ENCODE assay signal across 1 cellular context in the genomic region with DNA sequence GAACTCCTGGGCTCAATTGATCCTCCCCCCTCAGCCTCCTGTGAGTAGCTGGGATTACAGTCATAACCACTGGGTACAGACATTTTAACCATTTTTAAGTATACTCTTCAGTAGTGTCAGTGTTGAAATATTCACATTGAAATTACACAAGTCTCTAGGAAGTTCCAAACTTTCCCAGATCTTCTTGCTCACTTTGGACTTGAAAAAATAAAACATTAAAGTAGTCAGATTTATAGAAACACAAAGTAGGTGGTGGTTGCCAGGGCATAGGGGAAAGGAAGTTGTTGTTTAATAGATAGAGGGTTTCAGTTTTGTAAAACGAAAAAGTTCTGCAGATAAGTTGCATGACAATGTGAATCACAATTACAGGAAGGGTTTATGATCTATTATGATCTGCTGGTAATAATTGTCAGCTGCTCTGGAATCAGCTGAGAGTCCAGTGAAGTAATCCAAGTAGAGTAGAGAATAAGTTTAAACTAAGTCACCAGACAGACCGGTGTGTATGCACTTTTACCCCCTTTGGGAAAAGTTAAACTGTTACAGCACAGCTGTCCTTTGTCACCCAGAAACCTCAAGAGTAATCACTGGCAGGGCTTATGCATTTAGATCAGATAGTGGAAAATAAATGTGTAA.
TF ChIP-seq lines count a peak whose summit lies in the region.

No MANE protein-coding gene starts in this region.

TF ChIP-seq in GM23338, 12 proteins besides CTCF, POLR2A, EP300 and RAD21 (continued from another document):
- TF ChIP-seq, protein P1, sequence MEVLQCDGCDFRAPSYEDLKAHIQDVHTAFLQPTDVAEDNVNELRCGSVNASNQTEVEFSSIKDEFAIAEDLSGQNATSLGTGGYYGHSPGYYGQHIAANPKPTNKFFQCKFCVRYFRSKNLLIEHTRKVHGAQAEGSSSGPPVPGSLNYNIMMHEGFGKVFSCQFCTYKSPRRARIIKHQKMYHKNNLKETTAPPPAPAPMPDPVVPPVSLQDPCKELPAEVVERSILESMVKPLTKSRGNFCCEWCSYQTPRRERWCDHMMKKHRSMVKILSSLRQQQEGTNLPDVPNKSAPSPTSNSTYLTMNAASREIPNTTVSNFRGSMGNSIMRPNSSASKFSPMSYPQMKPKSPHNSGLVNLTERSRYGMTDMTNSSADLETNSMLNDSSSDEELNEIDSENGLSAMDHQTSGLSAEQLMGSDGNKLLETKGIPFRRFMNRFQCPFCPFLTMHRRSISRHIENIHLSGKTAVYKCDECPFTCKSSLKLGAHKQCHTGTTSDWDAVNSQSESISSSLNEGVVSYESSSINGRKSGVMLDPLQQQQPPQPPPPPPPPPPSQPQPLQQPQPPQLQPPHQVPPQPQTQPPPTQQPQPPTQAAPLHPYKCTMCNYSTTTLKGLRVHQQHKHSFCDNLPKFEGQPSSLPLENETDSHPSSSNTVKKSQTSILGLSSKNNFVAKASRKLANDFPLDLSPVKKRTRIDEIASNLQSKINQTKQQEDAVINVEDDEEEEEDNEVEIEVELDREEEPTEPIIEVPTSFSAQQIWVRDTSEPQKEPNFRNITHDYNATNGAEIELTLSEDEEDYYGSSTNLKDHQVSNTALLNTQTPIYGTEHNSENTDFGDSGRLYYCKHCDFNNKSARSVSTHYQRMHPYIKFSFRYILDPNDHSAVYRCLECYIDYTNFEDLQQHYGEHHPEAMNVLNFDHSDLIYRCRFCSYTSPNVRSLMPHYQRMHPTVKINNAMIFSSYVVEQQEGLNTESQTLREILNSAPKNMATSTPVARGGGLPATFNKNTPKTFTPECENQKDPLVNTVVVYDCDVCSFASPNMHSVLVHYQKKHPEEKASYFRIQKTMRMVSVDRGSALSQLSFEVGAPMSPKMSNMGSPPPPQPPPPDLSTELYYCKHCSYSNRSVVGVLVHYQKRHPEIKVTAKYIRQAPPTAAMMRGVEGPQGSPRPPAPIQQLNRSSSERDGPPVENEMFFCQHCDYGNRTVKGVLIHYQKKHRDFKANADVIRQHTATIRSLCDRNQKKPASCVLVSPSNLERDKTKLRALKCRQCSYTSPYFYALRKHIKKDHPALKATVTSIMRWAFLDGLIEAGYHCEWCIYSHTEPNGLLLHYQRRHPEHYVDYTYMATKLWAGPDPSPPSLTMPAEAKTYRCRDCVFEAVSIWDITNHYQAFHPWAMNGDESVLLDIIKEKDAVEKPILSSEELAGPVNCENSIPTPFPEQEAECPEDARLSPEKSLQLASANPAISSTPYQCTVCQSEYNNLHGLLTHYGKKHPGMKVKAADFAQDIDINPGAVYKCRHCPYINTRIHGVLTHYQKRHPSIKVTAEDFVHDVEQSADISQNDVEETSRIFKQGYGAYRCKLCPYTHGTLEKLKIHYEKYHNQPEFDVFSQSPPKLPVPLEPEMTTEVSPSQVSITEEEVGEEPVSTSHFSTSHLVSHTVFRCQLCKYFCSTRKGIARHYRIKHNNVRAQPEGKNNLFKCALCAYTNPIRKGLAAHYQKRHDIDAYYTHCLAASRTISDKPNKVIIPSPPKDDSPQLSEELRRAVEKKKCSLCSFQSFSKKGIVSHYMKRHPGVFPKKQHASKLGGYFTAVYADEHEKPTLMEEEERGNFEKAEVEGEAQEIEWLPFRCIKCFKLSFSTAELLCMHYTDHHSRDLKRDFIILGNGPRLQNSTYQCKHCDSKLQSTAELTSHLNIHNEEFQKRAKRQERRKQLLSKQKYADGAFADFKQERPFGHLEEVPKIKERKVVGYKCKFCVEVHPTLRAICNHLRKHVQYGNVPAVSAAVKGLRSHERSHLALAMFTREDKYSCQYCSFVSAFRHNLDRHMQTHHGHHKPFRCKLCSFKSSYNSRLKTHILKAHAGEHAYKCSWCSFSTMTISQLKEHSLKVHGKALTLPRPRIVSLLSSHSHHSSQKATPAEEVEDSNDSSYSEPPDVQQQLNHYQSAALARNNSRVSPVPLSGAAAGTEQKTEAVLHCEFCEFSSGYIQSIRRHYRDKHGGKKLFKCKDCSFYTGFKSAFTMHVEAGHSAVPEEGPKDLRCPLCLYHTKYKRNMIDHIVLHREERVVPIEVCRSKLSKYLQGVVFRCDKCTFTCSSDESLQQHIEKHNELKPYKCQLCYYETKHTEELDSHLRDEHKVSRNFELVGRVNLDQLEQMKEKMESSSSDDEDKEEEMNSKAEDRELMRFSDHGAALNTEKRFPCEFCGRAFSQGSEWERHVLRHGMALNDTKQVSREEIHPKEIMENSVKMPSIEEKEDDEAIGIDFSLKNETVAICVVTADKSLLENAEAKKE (CRISPR knock-in tag; IDR thresholded peaks at IDR 0.05): no peak
- TF ChIP-seq EZH2phosphoT487 (IDR thresholded peaks at IDR 0.05; ENCODE audit: unreplicated experiment) (no peak), NANOG (IDR thresholded peaks at IDR 0.05; ENCODE audit: borderline replicate concordance) (no peak), STAT1 (IDR thresholded peaks at IDR 0.05; ENCODE audit: unreplicated experiment) (no peak)
